In genomic region chr14:100375963-100376735, GRCh38 we compare ENCODE assay signal across 8 cellular contexts. TPM values are rescaled to one million over a fixed set of nuclear protein-coding genes. Genes with fewer than 3 reads are reported as not detected.
DNase-seq lines count a peak whose midpoint lies in the region; ATAC-seq, FAIRE-seq and TF ChIP-seq lines count a peak whose summit lies in the region.

Gene WDR25 (plus strand): TSS chr14:100376485.

- no TSS peak for BruUV-seq in endothelial cell of umbilical vein (replicated peaks; lab: Mats Ljungman, UMichigan)

- intact Hi-C loops in endothelial cell of umbilical vein (cut with micrococcal nuclease) = loop anchor here (1.0 to 2.0 kb wide), 7 partner anchors 16 to 393 kb away; partner anchors contain the start of gene SLC25A29
- intact Hi-C loops in mucosa of descending colon (cut with DNase I, micrococcal nuclease) = loop anchor here in 1 of 2 donors (10.0 kb wide), 1 partner anchor 71 kb away; the partner anchor contains the start of gene SLC25A29

- H3K79me2 ChIP-seq in OCI-LY3 (ENCODE audit: low read length) (peaks cover 13% of the 10 kb centered on the region), endothelial cell of umbilical vein (ENCODE audit: control insufficient read depth, insufficient read depth, low read length) (peaks cover 12% of the 10 kb centered on the region)

- H3K9me3 ChIP-seq in OCI-LY3 (ENCODE audit: insufficient read depth, low read length) (no peaks in the 10 kb centered on the region), endothelial cell of umbilical vein (replicated peaks; ENCODE audit: control insufficient read depth, insufficient read depth, low read length) (no peaks in the 10 kb centered on the region), mucosa of descending colon (no peaks in the 10 kb centered on the region)

- H3K27ac ChIP-seq in OCI-LY3 (ENCODE audit: low read length) (peak within 1 kb of the TSS; percentile 74), endothelial cell of umbilical vein (ENCODE audit: insufficient read depth, low read depth, low read length) (peak within 1 kb of the TSS; percentile 88)

- peak; percentile 58 for TF ChIP-seq POLR2A in endothelial cell of umbilical vein (IDR thresholded peaks at IDR 0.05; ENCODE audit: low read depth, low read length)

- H3K4me2 ChIP-seq in OCI-LY3 (ENCODE audit: low read length) = peak within 1 kb of the TSS; percentile 95
- H3K4me2 ChIP-seq in endothelial cell of umbilical vein (ENCODE audit: insufficient read depth, low read length) = peak within 1 kb of the TSS; percentile 99

- no peak for TF ChIP-seq CTCF in OCI-LY3 (IDR thresholded peaks at IDR 0.05; ENCODE audit: low read depth, low read length)
- no peak for TF ChIP-seq CTCF in endothelial cell of umbilical vein (IDR thresholded peaks at IDR 0.05; ENCODE audit: extremely low read depth in 1 of 2, insufficient read depth in 1 of 2, low read depth in 1 of 2, low read length in 2 of 2)
- TF ChIP-seq CTCF in mucosa of descending colon (IDR thresholded peaks at IDR 0.05) = no peak

- no peaks in the 10 kb centered on the region for H3K9me1 ChIP-seq in endothelial cell of umbilical vein (replicated peaks; ENCODE audit: control insufficient read depth, extremely low read depth, insufficient read depth, low read length)

- peak within 1 kb of the TSS; percentile 78 for H3K9ac ChIP-seq in OCI-LY3 (ENCODE audit: low read length)
- peak within 1 kb of the TSS; percentile 95 for H3K9ac ChIP-seq in endothelial cell of umbilical vein (replicated peaks; ENCODE audit: extremely low read depth, insufficient read depth, low read length)

- CTCF ChIA-PET in endothelial cell of umbilical vein (lab: Charles Lee) = interaction anchor here (0.9 to 2.6 kb wide), 7 partner anchors 8 to 270 kb away, joined by 4 to 17 read pairs (median 14); no protein-coding TSS in a partner anchor

- H3K36me3 ChIP-seq in OCI-LY3 (replicated peaks; ENCODE audit: low read depth, low read length) (peaks cover 4% of the 10 kb centered on the region), endothelial cell of umbilical vein (ENCODE audit: control insufficient read depth in 2 of 2, extremely low read depth in 1 of 2, insufficient read depth in 2 of 2, low read length in 2 of 2) (no peaks in the 10 kb centered on the region), mucosa of descending colon (ENCODE audit: low read depth) (no peaks in the 10 kb centered on the region)

- peak within 1 kb of the TSS; percentile 91 for H3K4me3 ChIP-seq in OCI-LY3 (ENCODE audit: low read length)
- peak within 1 kb of the TSS; percentile 62 to 94 (median 64) for H3K4me3 ChIP-seq in endothelial cell of umbilical vein (replicated peaks in 1 of 3; ENCODE audit: insufficient read depth in 1 of 3, low read depth in 1 of 3, low read length in 3 of 3)
- H3K4me3 ChIP-seq in mucosa of descending colon = peak within 1 kb of the TSS; percentile 45

- no peaks in the 10 kb centered on the region for H3K27me3 ChIP-seq in OCI-LY3 (ENCODE audit: low read depth, low read length)
- H3K27me3 ChIP-seq in endothelial cell of umbilical vein (ENCODE audit: control insufficient read depth in 2 of 2, insufficient read depth in 2 of 2, low read length in 2 of 2) = no peaks in the 10 kb centered on the region

- H2AFZ ChIP-seq in OCI-LY3 (ENCODE audit: low read depth, low read length) = peak within 1 kb of the TSS; percentile 67; the same call in 1 of the 2 replicates
- peak within 1 kb of the TSS; percentile 73 for H2AFZ ChIP-seq in endothelial cell of umbilical vein (ENCODE audit: low read depth, low read length)

- ATAC-seq in GM21528 (IDR thresholded peaks at IDR 0.05; ENCODE audit: low FRiP score, unreplicated experiment) (peak; percentile 84), mucosa of descending colon (peak; percentile 92)

- FAIRE-seq in endothelial cell of umbilical vein (lab: Jason Lieb, UNC) = peak; percentile 78

- POLR2A ChIA-PET in endothelial cell of umbilical vein (lab: Charles Lee) = interaction anchor here (0.9 to 1.5 kb wide), 6 partner anchors 9 to 68 kb away, joined by 3 to 18 read pairs (median 5); no protein-coding TSS in a partner anchor

- dilution Hi-C loops in endothelial cell of umbilical vein (cut with MboI; ENCODE audit: extremely low pct_ligation_motif_present, low sequenced_read_pairs) = no loop called here

- H4K20me1 ChIP-seq in OCI-LY3 (ENCODE audit: insufficient read depth, low read length) = no peaks in the 10 kb centered on the region
- no peaks in the 10 kb centered on the region for H4K20me1 ChIP-seq in endothelial cell of umbilical vein (replicated peaks; ENCODE audit: control insufficient read depth, extremely low read depth, insufficient read depth, low read length)

- peak; percentile 88 for DNase-seq in DMS 273 treated with DMSO at 0.1 percent for 48 hours (lab: John Stamatoyannopoulos, UW)
- DNase-seq in HuH-7.5 (ENCODE audit: low spot score) = peak; percentile 75
- DNase-seq in activated T-cell treated with anti-CD3 and anti-CD28 coated beads for 1 hour (ENCODE audit: low read depth) = peak; percentile 88
- DNase-seq in endothelial cell of umbilical vein (ENCODE audit: low read depth, low spot score) = peak; percentile 98
- DNase-seq in mucosa of descending colon = peak; percentile 95 to 97 (median 96)
- DNase-seq in stimulated activated CD8-positive, alpha-beta memory T cell treated with anti-CD3 and anti-CD28 coated beads, Interleukin-4, amount 100 ng/mL, for 1 hour (ENCODE audit: low read depth in 2 of 2, low spot score in 1 of 2) = peak; percentile 81 to 85

- H3K4me1 ChIP-seq in OCI-LY3 (ENCODE audit: low read length) (peaks cover 29% of the 10 kb centered on the region), endothelial cell of umbilical vein (ENCODE audit: control insufficient read depth, extremely low read depth, insufficient read depth, low read length) (peaks cover 29% of the 10 kb centered on the region), mucosa of descending colon (ENCODE audit: low read depth) (peaks cover 13% of the 10 kb centered on the region)

TF ChIP-seq in endothelial cell of umbilical vein, 7 proteins besides CTCF, POLR2A, EP300 and RAD21:
- peak; percentile 88 for TF ChIP-seq POLR2AphosphoS5 (IDR thresholded peaks at IDR 0.05; ENCODE audit: insufficient read depth, low read depth, low read length)
- no peak for TF ChIP-seq JUN (IDR thresholded peaks at IDR 0.05; ENCODE audit: borderline replicate concordance, insufficient read depth, insufficient read length, low read depth)
TF ChIP-seq in endothelial cell of umbilical vein: peak in this region for 1.

RNA-seq across cellular contexts. Expression of gene WDR25, which starts in this region (rescaled TPM):
- total RNA-seq in endothelial cell of umbilical vein = 9.8 and 10.4 TPM in 2 replicates
- 25.1 and 32.3 TPM in 2 replicates for polyA plus RNA-seq in endothelial cell of umbilical vein
- 16.8 and 17.9 TPM in 2 replicates for polyA plus RNA-seq in endothelial cell of umbilical vein (2011; cell fraction: cytosol; rRNA removed)
- polyA plus RNA-seq in endothelial cell of umbilical vein (2011; cell fraction: nucleus; rRNA removed) = 10.2 and 15.0 TPM in 2 replicates
- 13.7 and 14.0 TPM in 2 replicates for polyA plus RNA-seq in endothelial cell of umbilical vein (2012)
- 15.2 and 16.2 TPM in 2 replicates for polyA minus RNA-seq in endothelial cell of umbilical vein
- 13.5 TPM for polyA minus RNA-seq in endothelial cell of umbilical vein (2011; cell fraction: cytosol; rRNA and poly(A)+ RNA removed)
- polyA minus RNA-seq in endothelial cell of umbilical vein (2011; cell fraction: nucleus; rRNA and poly(A)+ RNA removed) = 14.7 and 19.6 TPM in 2 replicates
- 10 to 100 TPM in 2 of 3 donors, 1 to 10 TPM in 1; 7.8 to 11.1 (median 10.9) TPM for total RNA-seq in mucosa of descending colon

Comparison
In these comparisons a context has a peak if more than half of its experiments do, and no peak if none do; other contexts are left out.
1. Peak in every context shown above with its lines: DNase-seq, ATAC-seq, H3K4me3 ChIP-seq and H3K27ac ChIP-seq.